In the genomic region with DNA sequence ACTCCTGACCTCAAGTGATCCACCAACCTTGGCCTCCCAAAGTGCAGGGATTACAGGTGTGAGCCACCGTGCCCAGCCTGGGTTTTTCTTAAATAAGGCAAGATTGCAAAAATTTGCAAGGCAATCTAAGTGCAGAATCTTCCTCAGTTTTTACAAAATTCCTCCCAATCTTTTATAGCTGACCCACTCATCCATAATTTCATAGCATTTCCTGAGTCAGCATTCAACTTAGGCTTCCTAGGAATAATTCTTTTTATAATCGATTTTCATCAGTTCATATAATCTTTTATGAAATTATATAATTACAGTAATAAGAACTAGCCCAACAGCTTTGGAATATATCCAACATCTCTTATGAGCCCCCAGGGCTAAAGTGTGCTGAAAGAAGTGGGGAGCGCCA, we compare ENCODE assay signal across 33 cellular contexts.
"Had no signal": no experiment of that assay in that cellular context is flagged by ENCODE, and none has a peak within 500 bp of the region (broad histone marks: within the 10 kb centered on the region; RNA-seq: fewer than 3 reads in every experiment).

No MANE protein-coding gene starts in this region.

- H3K4me3 ChIP-seq: adrenal gland, body of pancreas, breast epithelium had no signal

- DNase-seq: activated B cell treated with CpG ODN at 0.5 μM for 24 hours; activated CD4-positive, alpha-beta memory T cell treated with anti-CD3 and anti-CD28 coated beads for 36 hours; activated CD4-positive, alpha-beta T cell treated with anti-CD3 and anti-CD28 coated beads for 4 hours; activated CD4-positive, alpha-beta T cell treated with anti-CD3 and anti-CD28 coated beads, Interleukin-2, amount 10 ng/mL, durations not matched to agents 24 days and 14 days; activated CD4-positive, alpha-beta T cell treated with anti-CD3 and anti-CD28 coated beads, Interleukin-2, amount 50 U/mL, for 1 hour; activated CD4-positive, alpha-beta T cell treated with anti-CD3 and anti-CD28 coated beads, Interleukin-2, amount 50 U/mL, for 4 hours; activated CD4-positive, CD25-positive, alpha-beta regulatory T cell treated with anti-CD3 and anti-CD28 coated beads, Interleukin-2, amount 50 U/mL, for 72 hours; activated CD8-positive, alpha-beta memory T cell treated with anti-CD3 and anti-CD28 coated beads, Interleukin-2, amount 50 U/mL, for 4 hours; activated CD8-positive, alpha-beta T cell treated with anti-CD3 and anti-CD28 coated beads for 36 hours; activated effector memory CD4-positive, alpha-beta T cell treated with anti-CD3 and anti-CD28 coated beads, Interleukin-2, amount 50 U/mL, for 16 hours; activated gamma-delta T cell treated with Interleukin-2 at 50 U/mL for 16 hours; activated naive CD4-positive, alpha-beta T cell; activated naive CD4-positive, alpha-beta T cell treated with anti-CD3 and anti-CD28 coated beads for 36 hours; activated naive CD4-positive, alpha-beta T cell treated with anti-CD3 and anti-CD28 coated beads, Interleukin-2, amount 50 U/mL, for 16 hours; activated naive CD8-positive, alpha-beta T cell treated with anti-CD3 and anti-CD28 coated beads for 36 hours; activated T-cell treated with anti-CD3 and anti-CD28 coated beads for 4 hours; activated T-cell treated with anti-CD3 and anti-CD28 coated beads, Interleukin-2, amount 50 U/mL, for 1 hour; activated T-cell treated with anti-CD3 and anti-CD28 coated beads, Interleukin-2, amount 50 U/mL, for 4 hours; activated T-cell treated with anti-CD3 and anti-CD28 coated beads, Interleukin-2, amount 50 U/mL, for 72 hours; adrenal gland; amniotic stem cell; aorta; body of pancreas; brain microvascular endothelial cell; central memory CD4-positive, alpha-beta T cell; T-helper 2 cell; T-helper 9 cell had no signal

- H3K27ac ChIP-seq: adrenal gland, body of pancreas, brain microvascular endothelial cell, breast epithelium, VCaP had no signal

- H3K4me1 ChIP-seq: adrenal gland, body of pancreas, breast epithelium had no signal

- H3K27me3 ChIP-seq: adrenal gland, body of pancreas, brain microvascular endothelial cell, breast epithelium had no signal

- H3K9me3 ChIP-seq: adrenal gland, body of pancreas, breast epithelium had no signal

- ATAC-seq: activated CD8-positive, alpha-beta T cell treated with anti-CD3 and anti-CD28 coated beads for 36 hours; activated naive CD4-positive, alpha-beta T cell treated with anti-CD3 and anti-CD28 coated beads, Interleukin-2, amount 50 U/mL, for 72 hours; activated T-cell treated with anti-CD3 and anti-CD28 coated beads, Interleukin-2, amount 50 U/mL, for 4 hours; activated T-cell treated with anti-CD3 and anti-CD28 coated beads, Interleukin-2, amount 50 U/mL, for 72 hours; activated T-helper 17 cell treated with anti-CD3 and anti-CD28 coated beads, Interleukin-2, amount 50 U/mL, for 72 hours; body of pancreas had no signal

- FAIRE-seq: astrocyte, TTC549 had no signal
